ENCODE assay signal across 1 cellular context in genomic region chr7:14305233-14305866, GRCh38.
TF ChIP-seq lines count a peak whose summit lies in the region.

No MANE protein-coding gene starts in this region.

TF ChIP-seq in HCT116, 20 proteins besides CTCF, POLR2A, EP300 and RAD21 (continued from another document):
- no peak for TF ChIP-seq ZBTB33 (IDR thresholded peaks at IDR 0.05; ENCODE audit: extremely low read depth, insufficient replicate concordance, low read length)
